ENCODE assay signal across 8 cellular contexts in genomic region chr11:96054870-96055705, GRCh38.
DNase-seq lines count a peak whose midpoint lies in the region; ATAC-seq, FAIRE-seq and TF ChIP-seq lines count a peak whose summit lies in the region.

No MANE protein-coding gene starts in this region.

- FAIRE-seq in GM12891 (lab: Jason Lieb, UNC): no peak

- H4K20me1 ChIP-seq in OCI-LY3 (ENCODE audit: insufficient read depth, low read length): no peaks in the 10 kb centered on the region

- H3K36me3 ChIP-seq in BJ (ENCODE audit: control insufficient read depth, insufficient read depth, low read length) (no peaks in the 10 kb centered on the region; the same call in 1 of the 2 replicates), OCI-LY3 (replicated peaks; ENCODE audit: low read depth, low read length) (no peaks in the 10 kb centered on the region), ectodermal cell (ENCODE audit: control insufficient read depth, insufficient read depth, low read length) (no peaks in the 10 kb centered on the region)

- no peak for ATAC-seq in GM19395 (IDR thresholded peaks at IDR 0.05; ENCODE audit: unreplicated experiment)

- TF ChIP-seq CTCF in BJ (IDR thresholded peaks at IDR 0.05; ENCODE audit: insufficient read depth, low read depth, low read length) (peak; percentile 62), OCI-LY3 (IDR thresholded peaks at IDR 0.05; ENCODE audit: low read depth, low read length) (peak; percentile 51), mesothelial cell of epicardium (IDR thresholded peaks at IDR 0.05; ENCODE audit: unreplicated experiment) (peak; percentile 39)

- no peak overlapping the region for H3K27ac ChIP-seq in OCI-LY3 (ENCODE audit: low read length)
- peak overlapping the region; percentile 84 for H3K27ac ChIP-seq in ectodermal cell (ENCODE audit: insufficient read depth, low read depth, low read length, poor library complexity, severe bottlenecking)

- peak overlapping the region; percentile 96 for H3K27ac Mint-ChIP-seq in mesothelial cell of epicardium

- WGBS in ectodermal cell, 2 experiments: 33 to 41% methylated on average over 1 to 2 of the region's 2 CpGs

- H3K4me3 ChIP-seq in BJ (ENCODE audit: low read depth, low read length): no peak overlapping the region
- H3K4me3 ChIP-seq in OCI-LY3 (ENCODE audit: low read length): no peak overlapping the region
- no peak overlapping the region for H3K4me3 ChIP-seq in ectodermal cell (ENCODE audit: insufficient read depth, low read depth, low read length)

- H3K9me3 Mint-ChIP-seq in mesothelial cell of epicardium: no peaks in the 10 kb centered on the region

- DNase-seq in BJ (ENCODE audit: low read depth) (no peak), H4 (ENCODE audit: low spot score) (peak; percentile 48), mesothelial cell of epicardium (ENCODE audit: low spot score in 2 of 2, unreplicated experiment in 2 of 2) (no peak), GM19240 (ENCODE audit: insufficient read length, low spot score) (no peak), GM12891 (ENCODE audit: insufficient read length, low spot score) (no peak)

- H3K4me1 ChIP-seq in OCI-LY3 (ENCODE audit: low read length) (peaks cover 36% of the 10 kb centered on the region), ectodermal cell (ENCODE audit: control insufficient read depth, insufficient read depth, low read length) (peaks cover 17% of the 10 kb centered on the region)

- H3K4me2 ChIP-seq in OCI-LY3 (ENCODE audit: low read length): no peak overlapping the region

- H3K27me3 ChIP-seq in BJ (ENCODE audit: control insufficient read depth, insufficient read depth, low read length) (no peaks in the 10 kb centered on the region), OCI-LY3 (ENCODE audit: low read depth, low read length) (no peaks in the 10 kb centered on the region), ectodermal cell (ENCODE audit: control insufficient read depth, insufficient read depth, low read length, poor library complexity, severe bottlenecking) (no peaks in the 10 kb centered on the region)

- H3K27me3 Mint-ChIP-seq in mesothelial cell of epicardium (ENCODE audit: low read depth): no peaks in the 10 kb centered on the region

- H3K4me3 Mint-ChIP-seq in mesothelial cell of epicardium: no peak overlapping the region

- H3K9me3 ChIP-seq in OCI-LY3 (ENCODE audit: insufficient read depth, low read length): no peaks in the 10 kb centered on the region
- no peaks in the 10 kb centered on the region for H3K9me3 ChIP-seq in ectodermal cell (ENCODE audit: control insufficient read depth, low read length)

- CTCF ChIA-PET in BJ (lab: Yijun Ruan, JAX): interaction anchor here (0.6 to 3.5 kb wide), 25 partner anchors 9 to 297 kb away, joined by 3 to 46 read pairs (median 4); partner anchors contain the start of gene MAML2

- peaks cover 61% of the 10 kb centered on the region for H3K4me1 Mint-ChIP-seq in mesothelial cell of epicardium

- POLR2A ChIA-PET in BJ (lab: Charles Lee): interaction anchor here (0.7 to 1.1 kb wide), 2 partner anchors 285 to 288 kb away, joined by 3 to 5 read pairs; partner anchors contain the start of gene MAML2

- no peak overlapping the region for H3K9ac ChIP-seq in OCI-LY3 (ENCODE audit: low read length)

- H2AFZ ChIP-seq in OCI-LY3 (ENCODE audit: low read depth, low read length): no peak overlapping the region

- H3K79me2 ChIP-seq in OCI-LY3 (ENCODE audit: low read length): no peaks in the 10 kb centered on the region

- TF ChIP-seq POLR2A in GM12891 (IDR thresholded peaks at IDR 0.05; ENCODE audit: low read depth, low read length): no peak

- H3K36me3 Mint-ChIP-seq in mesothelial cell of epicardium: peaks cover 3% of the 10 kb centered on the region

TF ChIP-seq in GM12891, 5 proteins besides CTCF, POLR2A, EP300 and RAD21:
- TF ChIP-seq SPI1 (IDR thresholded peaks at IDR 0.05; ENCODE audit: low read depth, low read length) (no peak), TAF1 (IDR thresholded peaks at IDR 0.05; ENCODE audit: low read depth, low read length) (no peak), POU2F2 (IDR thresholded peaks at IDR 0.05; ENCODE audit: low read depth, low read length) (no peak), PAX5 (IDR thresholded peaks at IDR 0.05; ENCODE audit: insufficient read depth, low read length, severe bottlenecking) (no peak), POLR2AphosphoS5 (IDR thresholded peaks at IDR 0.05; ENCODE audit: low read depth, low read length) (no peak)
